Comparison of ENCODE assay signal across 8 cellular contexts in the genomic region with DNA sequence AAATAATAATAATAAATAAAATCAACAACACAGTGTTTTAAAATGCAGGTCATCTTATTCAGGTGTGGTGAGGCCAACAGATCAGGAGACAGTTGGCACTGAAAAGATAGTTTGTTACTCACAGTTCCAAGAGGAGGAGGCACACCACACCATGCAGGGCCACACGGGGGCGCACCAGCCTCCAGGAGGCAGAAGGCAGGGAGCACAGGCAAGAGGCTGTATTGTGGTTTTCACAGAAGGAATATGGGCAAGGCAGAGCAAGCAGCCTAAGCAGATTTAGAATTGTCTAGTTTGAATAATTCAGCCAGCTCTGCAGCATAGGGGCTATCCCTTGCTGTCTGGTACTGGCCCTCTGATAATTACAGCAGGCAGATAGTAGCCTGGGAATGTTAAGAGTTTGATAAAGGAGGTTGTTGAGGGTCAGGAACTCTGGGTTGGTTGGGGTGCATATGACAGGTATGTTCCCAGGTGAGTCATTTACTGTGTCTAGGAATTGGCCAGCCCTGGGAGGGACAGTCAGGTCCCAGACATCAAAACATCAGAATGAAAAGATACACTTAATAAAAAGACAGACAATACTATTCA. TPM values are rescaled to one million over a fixed set of nuclear protein-coding genes. Genes with fewer than 3 reads are reported as not detected.
DNase-seq lines count a peak whose midpoint lies in the region; ATAC-seq and TF ChIP-seq lines count a peak whose summit lies in the region.

No MANE protein-coding gene starts in this region.

- TF ChIP-seq CTCF in AG09319 (IDR thresholded peaks at IDR 0.05; ENCODE audit: low read depth, low read length): peak; percentile 57
- TF ChIP-seq CTCF in mesothelial cell of epicardium (IDR thresholded peaks at IDR 0.05; ENCODE audit: unreplicated experiment): peak; percentile 14

- H3K36me3 Mint-ChIP-seq in mesothelial cell of epicardium: no peaks in the 10 kb centered on the region

- H3K27ac Mint-ChIP-seq in mesothelial cell of epicardium: no peak overlapping the region

- ATAC-seq in HG02840 (IDR thresholded peaks at IDR 0.05; ENCODE audit: low FRiP score, unreplicated experiment): no peak

- no peaks in the 10 kb centered on the region for H3K9me3 Mint-ChIP-seq in mesothelial cell of epicardium

- no peaks in the 10 kb centered on the region for H3K27me3 Mint-ChIP-seq in mesothelial cell of epicardium (ENCODE audit: low read depth)

- no peak for DNase-seq in AG09319 (ENCODE audit: extremely low read depth, low read depth)
- DNase-seq in GM19238 (ENCODE audit: insufficient read length, low spot score): peak; percentile 14
- DNase-seq in NOMO-1 treated with dmso at 0.1 percent for 144 hours (lab: John Stamatoyannopoulos, UW; ENCODE audit: unreplicated experiment): peak; percentile 30
- DNase-seq in astrocyte of the hippocampus (ENCODE audit: low read depth, low spot score): peak; percentile 48
- no peak for DNase-seq in mesothelial cell of epicardium (ENCODE audit: low spot score in 2 of 2, unreplicated experiment in 2 of 2)
- DNase-seq in NCI-H345 (lab: John Stamatoyannopoulos, UW): no peak
- DNase-seq in hypothalamus (lab: John Stamatoyannopoulos, UW): no peak

- H3K4me3 Mint-ChIP-seq in mesothelial cell of epicardium: no peak overlapping the region

- H3K4me1 Mint-ChIP-seq in mesothelial cell of epicardium: peaks cover 34% of the 10 kb centered on the region

RNA-seq across cellular contexts. Expression of a gene that starts 31.3 kb away (rescaled TPM):
- 0.24 to 0.45 TPM (median 0.25 TPM) in 3 replicates for total RNA-seq in mesothelial cell of epicardium

Comparison
In these comparisons a context has a peak if more than half of its experiments do, and no peak if none do; other contexts are left out.
1. DNase-seq: peak in GM19238 (single experiment), NOMO-1 treated with dmso at 0.1 percent for 144 hours (single experiment) and astrocyte of the hippocampus (single experiment); none in AG09319 (single experiment), mesothelial cell of epicardium (0 of 2), NCI-H345 (single experiment) and hypothalamus (0 of 51).